2 cellular contexts compared by ENCODE assay signal in the genomic region with DNA sequence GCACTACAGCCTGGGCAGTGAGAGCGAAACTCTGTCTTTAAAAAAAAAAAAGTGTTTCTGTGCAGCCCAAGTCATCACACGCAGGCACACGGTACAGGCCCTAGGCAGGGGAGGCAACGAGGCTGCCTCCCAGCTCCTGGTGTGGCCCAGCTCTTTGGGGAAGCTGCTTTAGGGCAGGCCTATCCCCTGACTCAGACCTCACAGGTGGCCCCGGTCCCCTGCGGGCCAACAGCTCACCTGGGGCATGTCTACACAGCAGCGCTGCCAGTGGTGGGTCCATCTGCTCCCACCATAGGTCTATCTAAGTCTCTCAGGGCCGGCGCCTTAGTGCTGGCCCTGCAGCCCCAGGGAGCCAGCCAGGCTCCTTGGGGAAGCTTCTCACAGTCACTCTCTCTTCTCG.
TF ChIP-seq lines count a peak whose summit lies in the region.

No MANE protein-coding gene starts in this region.

TF ChIP-seq in GM23338, 12 proteins besides CTCF, POLR2A, EP300 and RAD21:
- no peak for TF ChIP-seq EZH2phosphoT487 (IDR thresholded peaks at IDR 0.05; ENCODE audit: unreplicated experiment)
- TF ChIP-seq REST (IDR thresholded peaks at IDR 0.05; ENCODE audit: unreplicated experiment), result no peak
- no peak for TF ChIP-seq JUNB (IDR thresholded peaks at IDR 0.05; ENCODE audit: unreplicated experiment)
- no peak for TF ChIP-seq EZH2 (IDR thresholded peaks at IDR 0.05; ENCODE audit: low read depth, unreplicated experiment)
- no peak for TF ChIP-seq POLR2AphosphoS5 (IDR thresholded peaks at IDR 0.05; ENCODE audit: low read depth)
- no peak for TF ChIP-seq NANOG (IDR thresholded peaks at IDR 0.05; ENCODE audit: borderline replicate concordance)
- TF ChIP-seq ZNF462 (CRISPR knock-in tag; IDR thresholded peaks at IDR 0.05), result no peak
- TF ChIP-seq STAT1 (IDR thresholded peaks at IDR 0.05; ENCODE audit: unreplicated experiment), result no peak

TF ChIP-seq in K562, 482 proteins besides CTCF, POLR2A, EP300 and RAD21:
- TF ChIP-seq SREBF2 (CRISPR knock-in tag; IDR thresholded peaks at IDR 0.05), result no peak
- TF ChIP-seq, protein P1, sequence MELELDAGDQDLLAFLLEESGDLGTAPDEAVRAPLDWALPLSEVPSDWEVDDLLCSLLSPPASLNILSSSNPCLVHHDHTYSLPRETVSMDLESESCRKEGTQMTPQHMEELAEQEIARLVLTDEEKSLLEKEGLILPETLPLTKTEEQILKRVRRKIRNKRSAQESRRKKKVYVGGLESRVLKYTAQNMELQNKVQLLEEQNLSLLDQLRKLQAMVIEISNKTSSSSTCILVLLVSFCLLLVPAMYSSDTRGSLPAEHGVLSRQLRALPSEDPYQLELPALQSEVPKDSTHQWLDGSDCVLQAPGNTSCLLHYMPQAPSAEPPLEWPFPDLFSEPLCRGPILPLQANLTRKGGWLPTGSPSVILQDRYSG (tag; conservative IDR thresholded peaks at IDR 0.05; ENCODE audit: low read depth), result no peak
- TF ChIP-seq GABPB2 (CRISPR knock-in tag; conservative IDR thresholded peaks at IDR 0.05), result no peak
- no peak for TF ChIP-seq FOSL1 (tag; conservative IDR thresholded peaks at IDR 0.05)
- TF ChIP-seq TAF9B (IDR thresholded peaks at IDR 0.05; ENCODE audit: partially characterized antibody), result no peak
- TF ChIP-seq ZFPM2 (CRISPR knock-in tag; IDR thresholded peaks at IDR 0.05), result no peak
- TF ChIP-seq ZNF175 (CRISPR knock-in tag; IDR thresholded peaks at IDR 0.05; ENCODE audit: low read depth), result no peak
- TF ChIP-seq SIN3B (IDR thresholded peaks at IDR 0.05; ENCODE audit: low read depth), result no peak
- no peak for TF ChIP-seq POLR3A (IDR thresholded peaks at IDR 0.05; ENCODE audit: borderline replicate concordance, extremely low read depth, insufficient read depth, insufficient read length)
- TF ChIP-seq POLR2G (IDR thresholded peaks at IDR 0.05; ENCODE audit: low read depth, low read length), result no peak
- TF ChIP-seq HLTF (IDR thresholded peaks at IDR 0.05), result no peak
- TF ChIP-seq HIVEP1 (CRISPR knock-in tag; IDR thresholded peaks at IDR 0.05), result no peak
- no peak for TF ChIP-seq FOXM1 (IDR thresholded peaks at IDR 0.05; ENCODE audit: low read depth)
- TF ChIP-seq FOXM1 (CRISPR knock-in tag; IDR thresholded peaks at IDR 0.05; ENCODE audit: low read depth), result no peak
- TF ChIP-seq PCBP1 (IDR thresholded peaks at IDR 0.05; ENCODE audit: low read depth, low read length, poor library complexity, severe bottlenecking), result no peak
